22 cellular contexts compared by ENCODE assay signal in the genomic region with DNA sequence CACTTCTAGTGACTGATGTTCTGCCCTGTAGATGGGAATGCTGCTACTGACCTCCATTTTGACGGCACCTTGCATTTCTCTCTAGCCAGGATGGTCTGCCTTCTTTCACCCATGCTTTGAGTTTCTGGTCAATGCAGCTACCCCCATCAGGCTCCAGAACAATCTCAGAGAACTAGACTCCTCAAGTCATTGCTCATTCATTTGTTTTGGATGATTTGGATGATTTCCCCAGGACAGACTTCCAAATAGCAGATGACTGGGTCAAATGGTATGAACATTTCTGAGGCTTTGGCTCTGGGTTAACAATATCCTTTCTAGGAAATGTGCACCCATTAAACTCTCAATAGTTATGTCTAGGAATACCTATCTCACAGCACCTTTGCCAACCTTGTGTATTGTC.
DNase-seq lines count a peak whose midpoint lies in the region; ATAC-seq and TF ChIP-seq lines count a peak whose summit lies in the region.
"Had no signal": no experiment of that assay in that cellular context is flagged by ENCODE, and none has a peak within 500 bp of the region (broad histone marks: within the 10 kb centered on the region; RNA-seq: fewer than 3 reads in every experiment).

No MANE protein-coding gene starts in this region.

- H2BK15ac ChIP-seq in IMR-90 (ENCODE audit: low read depth, low read length): no peak overlapping the region

- intact Hi-C loops in IMR-90 (cut with micrococcal nuclease): no loop called here

- no peaks in the 10 kb centered on the region for H3K27me3 ChIP-seq in IMR-90 (ENCODE audit: control insufficient read depth, insufficient read depth, low read length)
- H3K27me3 ChIP-seq: colonic mucosa, vagina had no signal

- H2BK5ac ChIP-seq in IMR-90 (ENCODE audit: low read depth, low read length, poor library complexity, severe bottlenecking): no peak overlapping the region

- WGBS in IMR-90 (ENCODE audit: extremely low coverage in 2 of 2, insufficient read length in 1 of 2), 2 experiments: no CpG with 5 or more reads among the region's 1 CpG

- H3K9ac ChIP-seq in IMR-90 (ENCODE audit: low read depth, low read length): no peak overlapping the region

- no peak overlapping the region for H2BK120ac ChIP-seq in IMR-90 (ENCODE audit: low read depth, low read length)

- H3K18ac ChIP-seq in IMR-90 (ENCODE audit: low read depth, low read length): no peak overlapping the region

- no TSS peak for BruUV-seq in IMR-90 (replicated peaks; lab: Mats Ljungman, UMichigan)

- no peak overlapping the region for H2AK9ac ChIP-seq in IMR-90 (replicated peaks; ENCODE audit: low read depth, low read length, poor library complexity)

- no peaks in the 10 kb centered on the region for H3K79me1 ChIP-seq in IMR-90 (ENCODE audit: low read depth in 1 of 2, low read length in 2 of 2)

- H3K27ac ChIP-seq in IMR-90 (ENCODE audit: insufficient read depth, low read length): no peak overlapping the region
- H3K27ac ChIP-seq: colonic mucosa, vagina had no signal

- no peak overlapping the region for H3K4ac ChIP-seq in IMR-90 (ENCODE audit: low read depth, low read length)

- TF ChIP-seq CTCF in AG10803 (conservative IDR thresholded peaks at IDR 0.05; ENCODE audit: low read length) (no peak), IMR-90 (conservative IDR thresholded peaks at IDR 0.05; ENCODE audit: low read depth, low read length) (no peak), epithelial cell of proximal tubule (conservative IDR thresholded peaks at IDR 0.05; ENCODE audit: low read depth, low read length) (no peak)

- no peaks in the 10 kb centered on the region for H4K20me1 ChIP-seq in IMR-90 (ENCODE audit: insufficient read depth, low read length)

- H3K14ac ChIP-seq in IMR-90 (replicated peaks; ENCODE audit: low read depth, low read length): no peak overlapping the region

- no peaks in the 10 kb centered on the region for H3K4me1 ChIP-seq in IMR-90 (ENCODE audit: control insufficient read depth, insufficient read depth, low read length)
- H3K4me1 ChIP-seq: colonic mucosa, vagina had no signal

- H4K8ac ChIP-seq in IMR-90 (ENCODE audit: low read depth in 2 of 2, low read length in 2 of 2): no peak overlapping the region

- CTCF ChIA-PET in IMR-90 (lab: Yijun Ruan, JAX): no interaction called here

- H3K4me3 ChIP-seq in AG10803 (ENCODE audit: low read length): no peak overlapping the region
- H3K4me3 ChIP-seq in IMR-90 (ENCODE audit: insufficient read depth, low read depth, low read length): no peak overlapping the region
- H3K4me3 ChIP-seq in epithelial cell of proximal tubule (ENCODE audit: low read depth, low read length): no peak overlapping the region
- H3K4me3 ChIP-seq: colonic mucosa, vagina had no signal

- TF ChIP-seq POLR2A in IMR-90 (IDR thresholded peaks at IDR 0.05; ENCODE audit: low read depth, low read length): no peak

- in situ Hi-C loops in IMR-90 (cut with MboI; ENCODE audit: low sequenced_read_pairs): no loop called here

- peak; percentile 62 for ATAC-seq in IMR-90 (ENCODE audit: low read depth)
- ATAC-seq: activated CD8-positive, alpha-beta memory T cell treated with anti-CD3 and anti-CD28 coated beads, Interleukin-2, amount 10 ng/mL, durations not matched to agents 7 days and 5 days; activated T-helper 17 cell treated with anti-CD3 and anti-CD28 coated beads, Interleukin-2, amount 50 U/mL, for 72 hours; stimulated activated effector memory CD8-positive, alpha-beta T cell treated with anti-CD3 and anti-CD28 coated beads, Interleukin-12 subunit alpha, Interleukin-12 subunit beta, amount 100 ng/mL, for 72 hours had no signal

- no peak overlapping the region for H3K56ac ChIP-seq in IMR-90 (ENCODE audit: extremely low read depth, insufficient read depth, low read length)

- H2AFZ ChIP-seq in IMR-90 (replicated peaks; ENCODE audit: low read length, poor library complexity): no peak overlapping the region

- POLR2A ChIA-PET in IMR-90 (lab: Charles Lee; ENCODE audit: unreplicated experiment): no interaction called here

- no peaks in the 10 kb centered on the region for H3K36me3 ChIP-seq in IMR-90 (ENCODE audit: control insufficient read depth, insufficient read depth, low read length)
- H3K36me3 ChIP-seq: colonic mucosa, vagina had no signal

- TF ChIP-seq RAD21 in IMR-90 (IDR thresholded peaks at IDR 0.05; ENCODE audit: low read length): no peak

- dilution Hi-C loops in IMR-90 (cut with HindIII; ENCODE audit: low sequenced_read_pairs, unreplicated experiment): no loop called here

- no peak overlapping the region for H3K4me2 ChIP-seq in IMR-90 (ENCODE audit: low read depth, low read length)

- no peak overlapping the region for H2BK20ac ChIP-seq in IMR-90 (ENCODE audit: low read depth, low read length)

- peaks cover 12% of the 10 kb centered on the region; the same call in 1 of the 2 replicates for H3K9me3 ChIP-seq in IMR-90 (ENCODE audit: control insufficient read depth, insufficient read depth, low read length)
- H3K9me3 ChIP-seq: colonic mucosa, vagina had no signal

- no peak overlapping the region for H2AK5ac ChIP-seq in IMR-90 (ENCODE audit: low read depth, low read length)

- no peaks in the 10 kb centered on the region for H3K9me1 ChIP-seq in IMR-90 (ENCODE audit: insufficient read depth, low read length)

- H4K91ac ChIP-seq in IMR-90 (ENCODE audit: insufficient read depth, low read depth, low read length): no peak overlapping the region

- H3K23ac ChIP-seq in IMR-90 (ENCODE audit: low read depth, low read length): no peak overlapping the region

- DNase-seq in AG10803 (ENCODE audit: low read depth) (peak; percentile 91), IMR-90 (peak; percentile 31), epithelial cell of proximal tubule (ENCODE audit: low read depth) (peak; percentile 6), non-pigmented ciliary epithelial cell (ENCODE audit: low read depth) (peak; percentile 11), NCI-H187 (lab: John Stamatoyannopoulos, UW) (no peak), GDM1 (lab: John Stamatoyannopoulos, UW) (no peak), SIG-M5 treated with dmso at 0.1 percent for 504 hours (lab: John Stamatoyannopoulos, UW; ENCODE audit: unreplicated experiment) (no peak)
- no peak for DNase-seq in activated CD8-positive, alpha-beta memory T cell treated with anti-CD3 and anti-CD28 coated beads, Interleukin-2, amount 50 U/mL, for 48 hours
- DNase-seq: activated CD4-positive, alpha-beta T cell treated with anti-CD3 and anti-CD28 coated beads, Interleukin-2, amount 10 ng/mL, durations not matched to agents 7 days and 5 days; activated CD8-positive, alpha-beta memory T cell treated with anti-CD3 and anti-CD28 coated beads, Interleukin-2, amount 10 ng/mL, durations not matched to agents 7 days and 5 days; activated naive CD8-positive, alpha-beta T cell treated with anti-CD3 and anti-CD28 coated beads, Interleukin-2, amount 10 ng/mL, durations not matched to agents 7 days and 5 days; colonic mucosa; endodermal cell; MM.1S; NCI-H1436 treated with DMSO at 0.1 percent for 48 hours; NCI-H2171 treated with DMSO at 0.1 percent for 48 hours; NCI-H524 treated with DMSO at 0.1 percent for 48 hours; stimulated activated CD4-positive, alpha-beta T cell treated with anti-CD3 and anti-CD28 coated beads, Interleukin-1b, Interleukin-23, amount 100 ng/mL, for 48 hours; T-helper 2 cell had no signal

- H4K5ac ChIP-seq in IMR-90 (ENCODE audit: low read depth, low read length): no peak overlapping the region

TF ChIP-seq in IMR-90, 13 proteins besides CTCF, POLR2A, EP300 and RAD21:
- TF ChIP-seq CHD1 (IDR thresholded peaks at IDR 0.05; ENCODE audit: low read depth, low read length) (no peak), RFX5 (IDR thresholded peaks at IDR 0.05; ENCODE audit: low read depth, low read length) (no peak), NFE2L2 (IDR thresholded peaks at IDR 0.05; ENCODE audit: low read depth, low read length) (no peak), FOS (IDR thresholded peaks at IDR 0.05; ENCODE audit: low read depth, low read length) (no peak), MXI1 (IDR thresholded peaks at IDR 0.05; ENCODE audit: borderline replicate concordance, low read depth, low read length) (no peak), MAFK (IDR thresholded peaks at IDR 0.05; ENCODE audit: low read depth, low read length) (no peak), BHLHE40 (IDR thresholded peaks at IDR 0.05; ENCODE audit: low read depth, low read length) (no peak), ELK1 (IDR thresholded peaks at IDR 0.05; ENCODE audit: borderline replicate concordance, low read depth, low read length) (no peak), SMC3 (IDR thresholded peaks at IDR 0.05; ENCODE audit: low read depth, low read length) (no peak), CEBPB (IDR thresholded peaks at IDR 0.05; ENCODE audit: low read depth, low read length) (no peak), RCOR1 (IDR thresholded peaks at IDR 0.05; ENCODE audit: insufficient replicate concordance, low read length) (no peak), MAZ (IDR thresholded peaks at IDR 0.05; ENCODE audit: borderline replicate concordance, low read depth, low read length) (no peak)
- TF ChIP-seq, protein P1, sequence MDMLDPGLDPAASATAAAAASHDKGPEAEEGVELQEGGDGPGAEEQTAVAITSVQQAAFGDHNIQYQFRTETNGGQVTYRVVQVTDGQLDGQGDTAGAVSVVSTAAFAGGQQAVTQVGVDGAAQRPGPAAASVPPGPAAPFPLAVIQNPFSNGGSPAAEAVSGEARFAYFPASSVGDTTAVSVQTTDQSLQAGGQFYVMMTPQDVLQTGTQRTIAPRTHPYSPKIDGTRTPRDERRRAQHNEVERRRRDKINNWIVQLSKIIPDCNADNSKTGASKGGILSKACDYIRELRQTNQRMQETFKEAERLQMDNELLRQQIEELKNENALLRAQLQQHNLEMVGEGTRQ (IDR thresholded peaks at IDR 0.05; ENCODE audit: low read depth, low read length): no peak

Comparison
In these comparisons a context has a peak if more than half of its experiments do, and no peak if none do; other contexts are left out.
1. DNase-seq: peak in AG10803 (single experiment), IMR-90 (single experiment), epithelial cell of proximal tubule (single experiment) and non-pigmented ciliary epithelial cell (single experiment); none in NCI-H187 (0 of 2), GDM1 (single experiment), SIG-M5 treated with dmso at 0.1 percent for 504 hours (single experiment) and activated CD8-positive, alpha-beta memory T cell treated with anti-CD3 and anti-CD28 coated beads, Interleukin-2, amount 50 U/mL, for 48 hours (single experiment).